8 cellular contexts compared by ENCODE assay signal in genomic region chr2:169798397-169798717, GRCh38. TPM values are rescaled to one million over a fixed set of nuclear protein-coding genes. Genes with fewer than 3 reads are reported as not detected.
DNase-seq lines count a peak whose midpoint lies in the region; ATAC-seq and TF ChIP-seq lines count a peak whose summit lies in the region.

No MANE protein-coding gene starts in this region.

- H3K27ac ChIP-seq in RWPE2 (ENCODE audit: poor library complexity, severe bottlenecking) (peak overlapping the region; percentile 82), sigmoid colon (peak overlapping the region; percentile 74 to 92 (median 89))

- H3K4me3 ChIP-seq in RWPE2 (ENCODE audit: severe bottlenecking) (peak overlapping the region; percentile 73), fibroblast of mammary gland (ENCODE audit: control insufficient read depth, low read depth, low read length) (peak overlapping the region; percentile 89), sigmoid colon (peak overlapping the region; percentile 53 to 93 (median 72))

- H3K9me3 ChIP-seq in RWPE2 (ENCODE audit: severe bottlenecking) (no peaks in the 10 kb centered on the region), sigmoid colon (no peaks in the 10 kb centered on the region)

- H3K36me3 ChIP-seq in RWPE2 (ENCODE audit: low read depth), result peaks cover 29% of the 10 kb centered on the region
- peaks cover 0 to 13% (median 3%) of the 10 kb centered on the region in 4 donors for H3K36me3 ChIP-seq in sigmoid colon

- no peak for TF ChIP-seq EP300 in sigmoid colon (IDR thresholded peaks at IDR 0.05)

- H3K4me1 ChIP-seq in RWPE2 (ENCODE audit: insufficient read depth, poor library complexity, severe bottlenecking) (peaks cover 9% of the 10 kb centered on the region), sigmoid colon (peaks cover 0 to 20% (median 11%) of the 10 kb centered on the region in 4 donors)

- TF ChIP-seq POLR2A in sigmoid colon (IDR thresholded peaks at IDR 0.05), result no peak

- ATAC-seq in GM18907 (IDR thresholded peaks at IDR 0.05; ENCODE audit: unreplicated experiment) (peak; percentile 1), RWPE2 (ENCODE audit: low read depth) (no peak)

- H3K27me3 ChIP-seq in RWPE2 (ENCODE audit: insufficient read depth, poor library complexity, severe bottlenecking) (no peaks in the 10 kb centered on the region), sigmoid colon (no peaks in the 10 kb centered on the region)

- no peak for DNase-seq in RWPE2 (ENCODE audit: low spot score)
- no peak for DNase-seq in fibroblast of mammary gland (ENCODE audit: low read depth)
- no peak for DNase-seq in sigmoid colon
- no peak for DNase-seq in hypothalamus (lab: John Stamatoyannopoulos, UW)
- no peak for DNase-seq in AG08396 (ENCODE audit: low spot score)
- DNase-seq in NCI-H748 treated with DMSO at 0.1 percent for 48 hours (lab: John Stamatoyannopoulos, UW), result no peak
- no peak for DNase-seq in activated CD8-positive, alpha-beta memory T cell treated with anti-CD3 and anti-CD28 coated beads, Interleukin-2, amount 50 U/mL, for 48 hours

- TF ChIP-seq CTCF in RWPE2 (IDR thresholded peaks at IDR 0.05; ENCODE audit: poor library complexity, severe bottlenecking) (no peak), fibroblast of mammary gland (conservative IDR thresholded peaks at IDR 0.05; ENCODE audit: control insufficient read depth, insufficient read depth, low read depth, low read length) (no peak), sigmoid colon (IDR thresholded peaks at IDR 0.05) (no peak)

- 4 to 10% methylated on average over 4 of the region's 4 CpGs for WGBS in sigmoid colon, 2 donors

- intact Hi-C loops in sigmoid colon (cut with DNase I), result no loop called here

RNA-seq across cellular contexts. Expression of gene SSB, which starts 0.3 kb away (rescaled TPM):
- 100 to 1,000 TPM in 1 of 4 donors, 10 to 100 TPM in 3; 68.1 to 126 (median 87.8) TPM for total RNA-seq in sigmoid colon
- polyA plus RNA-seq in sigmoid colon, result 10 to 100 TPM; 55.0 to 71.7 (median 56.5) TPM

RNA-seq across cellular contexts. Expression of gene METTL5, which starts 26.3 kb away (rescaled TPM):
- total RNA-seq in sigmoid colon, result 100 to 1,000 TPM in 2 of 4 donors, 10 to 100 TPM in 2; 51.5 to 337 (median 86.9) TPM
- 10 to 100 TPM; 47.8 to 83.5 (median 74.9) TPM for polyA plus RNA-seq in sigmoid colon

RNA-seq across cellular contexts. Expression of gene UBR3, which starts 28.9 kb away (rescaled TPM):
- 100 to 1,000 TPM in 1 of 4 donors, 10 to 100 TPM in 3; 63.3 to 101 (median 76.8) TPM for total RNA-seq in sigmoid colon
- 10 to 100 TPM in 1 of 3 donors, 1 to 10 TPM in 2; 4.2 to 10.3 (median 4.8) TPM for polyA plus RNA-seq in sigmoid colon
